8 cellular contexts compared by ENCODE assay signal in the genomic region with DNA sequence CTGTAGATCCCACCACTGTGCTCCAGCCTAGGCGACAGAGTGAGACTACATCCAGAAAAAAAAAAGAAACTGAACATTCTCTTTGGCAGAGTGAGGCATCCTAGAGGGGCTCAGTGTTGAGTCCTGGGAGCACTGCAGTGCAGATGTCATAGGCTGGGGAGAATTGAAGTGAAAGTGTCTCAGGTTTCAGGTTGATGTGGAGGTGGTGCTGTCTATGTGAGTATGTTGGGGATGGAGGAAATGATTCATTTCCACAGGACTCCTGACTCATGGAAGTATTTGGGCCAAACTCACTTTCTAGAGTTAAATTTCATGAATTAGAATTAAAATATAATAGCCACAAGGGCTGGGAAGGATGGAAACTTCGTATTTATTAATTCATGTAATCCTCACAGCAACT.
A peak's percentile ranks its signal among the peaks of the same experiment; 100 is the strongest.
DNase-seq lines count a peak whose midpoint lies in the region; ATAC-seq and TF ChIP-seq lines count a peak whose summit lies in the region.

No MANE protein-coding gene starts in this region.

- no peak overlapping the region for H3K4me3 ChIP-seq in skeletal muscle cell (ENCODE audit: low read depth, low read length)
- H3K4me3 ChIP-seq in uterus: no peak overlapping the region

- intact Hi-C loops in uterus (cut with DNase I; ENCODE audit: low total_unique reads): no loop called here

- no peak overlapping the region for H3K27ac Mint-ChIP-seq in naive thymus-derived CD8-positive, alpha-beta T cell

- ATAC-seq in HG03103 (IDR thresholded peaks at IDR 0.05; ENCODE audit: low read depth, unreplicated experiment) (peak; percentile 84), GM21423 (IDR thresholded peaks at IDR 0.05; ENCODE audit: unreplicated experiment) (no peak), GM19023 (IDR thresholded peaks at IDR 0.05; ENCODE audit: unreplicated experiment) (no peak)
- ATAC-seq in naive thymus-derived CD8-positive, alpha-beta T cell: no peak

- H3K27ac ChIP-seq in uterus: no peak overlapping the region

- no peaks in the 10 kb centered on the region for H3K4me1 ChIP-seq in uterus

- no peaks in the 10 kb centered on the region for H3K9me3 ChIP-seq in uterus

- H3K4me1 Mint-ChIP-seq in naive thymus-derived CD8-positive, alpha-beta T cell: no peaks in the 10 kb centered on the region

- H3K4me3 Mint-ChIP-seq in naive thymus-derived CD8-positive, alpha-beta T cell: no peak overlapping the region

- H3K36me3 ChIP-seq in uterus: no peaks in the 10 kb centered on the region

- H3K27me3 ChIP-seq in uterus: no peaks in the 10 kb centered on the region

- no peaks in the 10 kb centered on the region for H3K27me3 Mint-ChIP-seq in naive thymus-derived CD8-positive, alpha-beta T cell

- DNase-seq in GM04504 (ENCODE audit: low read depth) (peak; percentile 51), astrocyte of the hippocampus (ENCODE audit: low read depth, low spot score) (peak; percentile 90), skeletal muscle cell (ENCODE audit: low read depth) (peak; percentile 85), uterus (no peak)
- no peak for DNase-seq in naive thymus-derived CD8-positive, alpha-beta T cell

- no peak for TF ChIP-seq POLR2A in uterus (IDR thresholded peaks at IDR 0.05)

- POLR2A ChIA-PET in naive thymus-derived CD8-positive, alpha-beta T cell (lab: Charles Lee): no interaction called here

- H3K36me3 Mint-ChIP-seq in naive thymus-derived CD8-positive, alpha-beta T cell: no peaks in the 10 kb centered on the region

- TF ChIP-seq CTCF in uterus (IDR thresholded peaks at IDR 0.05): no peak

- no peaks in the 10 kb centered on the region for H3K9me3 Mint-ChIP-seq in naive thymus-derived CD8-positive, alpha-beta T cell

Comparison
In these comparisons a context has a peak if more than half of its experiments do, and no peak if none do; other contexts are left out.
1. DNase-seq: peak in GM04504 (single experiment), astrocyte of the hippocampus (single experiment) and skeletal muscle cell (single experiment); none in uterus (0 of 2) and naive thymus-derived CD8-positive, alpha-beta T cell (0 of 10).